Comparison of ENCODE assay signal across 1 cellular context in genomic region chr11:1138053-1138452, GRCh38.
TF ChIP-seq lines count a peak whose summit lies in the region.

No MANE protein-coding gene starts in this region.

TF ChIP-seq in SK-N-SH, 30 proteins besides CTCF, POLR2A, EP300 and RAD21 (continued from another document):
- no peak for TF ChIP-seq REST (IDR thresholded peaks at IDR 0.05; ENCODE audit: low read depth, low read length)
- TF ChIP-seq GABPA (IDR thresholded peaks at IDR 0.05; ENCODE audit: low read depth), result no peak
- no peak for TF ChIP-seq TEAD4 (IDR thresholded peaks at IDR 0.05; ENCODE audit: borderline replicate concordance, insufficient read depth)
- TF ChIP-seq PBX3 (IDR thresholded peaks at IDR 0.05), result no peak
- TF ChIP-seq EZH2phosphoT487 (IDR thresholded peaks at IDR 0.05; ENCODE audit: borderline replicate concordance, low read depth), result no peak
- no peak for TF ChIP-seq POLR2AphosphoS5 (IDR thresholded peaks at IDR 0.05; ENCODE audit: low read depth, low read length)
- TF ChIP-seq NRF1 (IDR thresholded peaks at IDR 0.05; ENCODE audit: low read depth, low read length), result no peak
- no peak for TF ChIP-seq RCOR1 (IDR thresholded peaks at IDR 0.05; ENCODE audit: low read length)
- no peak for TF ChIP-seq FOXJ3 (CRISPR knock-in tag; IDR thresholded peaks at IDR 0.05)
- no peak for TF ChIP-seq RXRA (IDR thresholded peaks at IDR 0.05; ENCODE audit: borderline replicate concordance, low read depth)
- no peak for TF ChIP-seq MAX (IDR thresholded peaks at IDR 0.05; ENCODE audit: low read depth)
- TF ChIP-seq FOSL2 (IDR thresholded peaks at IDR 0.05; ENCODE audit: borderline replicate concordance, low read depth), result no peak
